ENCODE assay signal across 1 cellular context in the genomic region with DNA sequence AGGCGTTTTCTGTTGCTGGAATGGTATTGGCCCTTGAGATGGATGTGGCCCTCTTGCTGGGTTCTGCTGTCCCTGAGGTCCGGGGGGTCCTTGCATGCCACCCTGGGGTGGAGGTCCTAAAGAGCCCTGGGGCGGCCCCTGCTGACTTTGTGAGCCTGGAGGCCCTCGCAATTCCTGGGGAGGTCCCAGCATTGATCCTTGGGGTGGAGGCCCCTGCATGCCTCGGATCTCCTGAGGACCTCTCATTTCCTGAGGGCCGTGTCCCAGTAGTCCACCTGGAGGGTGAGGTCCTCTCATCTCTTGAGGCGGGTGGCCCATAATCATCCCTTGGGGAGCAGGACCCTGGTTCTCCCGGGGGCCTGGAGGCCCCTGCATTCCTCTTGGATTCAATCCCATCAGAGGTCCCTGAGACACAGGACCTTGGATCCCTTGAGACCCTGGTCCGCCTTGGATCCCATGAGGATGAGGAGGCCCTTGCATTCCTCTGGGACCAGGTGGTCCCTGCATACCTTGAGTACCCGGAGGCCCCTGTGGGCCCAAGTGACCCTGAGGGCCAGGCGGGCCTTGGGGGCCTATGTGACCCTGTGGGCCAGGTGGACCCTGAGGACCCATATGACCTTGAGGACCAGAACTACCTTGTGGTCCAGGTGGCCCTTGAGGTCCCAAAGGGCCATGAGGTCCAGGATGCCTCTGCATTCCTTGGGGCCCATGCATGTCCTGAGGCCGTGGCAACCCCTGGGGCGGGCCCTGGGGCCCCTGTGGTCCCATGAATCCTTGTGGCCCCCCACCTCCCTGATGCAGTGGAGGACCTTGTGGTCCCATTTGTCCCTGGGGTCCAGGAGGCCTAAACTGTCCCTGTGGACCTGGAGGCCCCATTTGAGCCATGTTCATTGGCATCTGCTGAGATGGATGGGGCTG.
TF ChIP-seq lines count a peak whose summit lies in the region.

No MANE protein-coding gene starts in this region.

TF ChIP-seq in endothelial cell of umbilical vein, 7 proteins besides CTCF, POLR2A, EP300 and RAD21:
- TF ChIP-seq JUN (IDR thresholded peaks at IDR 0.05; ENCODE audit: borderline replicate concordance, insufficient read depth, insufficient read length, low read depth) (no peak), EZH2 (IDR thresholded peaks at IDR 0.05; ENCODE audit: borderline replicate concordance, low read depth, low read length, severe bottlenecking) (no peak), POLR2AphosphoS5 (IDR thresholded peaks at IDR 0.05; ENCODE audit: insufficient read depth, low read depth, low read length) (no peak), GATA2 (IDR thresholded peaks at IDR 0.05; ENCODE audit: insufficient read depth, insufficient read length, low read depth, low read length) (no peak), MYC (IDR thresholded peaks at IDR 0.05; ENCODE audit: low read depth, low read length) (no peak), FOS (IDR thresholded peaks at IDR 0.05; ENCODE audit: borderline replicate concordance, insufficient read depth, low read length) (no peak)
- TF ChIP-seq, protein P1, sequence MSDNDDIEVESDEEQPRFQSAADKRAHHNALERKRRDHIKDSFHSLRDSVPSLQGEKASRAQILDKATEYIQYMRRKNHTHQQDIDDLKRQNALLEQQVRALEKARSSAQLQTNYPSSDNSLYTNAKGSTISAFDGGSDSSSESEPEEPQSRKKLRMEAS (IDR thresholded peaks at IDR 0.05; ENCODE audit: insufficient read depth, insufficient read length): no peak
